ENCODE assay signal across 21 cellular contexts in genomic region chr3:148716657-148717056, GRCh38. TPM values are rescaled to one million over a fixed set of nuclear protein-coding genes. Genes with fewer than 3 reads are reported as not detected.
DNase-seq lines count a peak whose midpoint lies in the region; ATAC-seq and TF ChIP-seq lines count a peak whose summit lies in the region.
"Had no signal": no experiment of that assay in that cellular context is flagged by ENCODE, and none has a peak within 500 bp of the region (broad histone marks: within the 10 kb centered on the region; RNA-seq: fewer than 3 reads in every experiment).

No MANE protein-coding gene starts in this region.

- no peaks in the 10 kb centered on the region for H3K36me3 Mint-ChIP-seq in CD8-positive, alpha-beta memory T cell
- H3K36me3 Mint-ChIP-seq: IgD-negative memory B cell had no signal

- DNase-seq in brain microvascular endothelial cell (no peak), kidney epithelial cell (ENCODE audit: low read depth) (no peak), DMS153 (lab: John Stamatoyannopoulos, UW) (no peak), DMS79 treated with DMSO at 0.1 percent for 48 hours (lab: John Stamatoyannopoulos, UW) (no peak)
- DNase-seq in CD8-positive, alpha-beta memory T cell = no peak
- DNase-seq: C1 segment of cervical spinal cord, Caco-2, DMS53, HCEC 1CT, NCI-H146, NCI-H2107, NCI-H345, NCI-H69, PC-9 had no signal

- no peaks in the 10 kb centered on the region for H3K9me3 ChIP-seq in Loucy (ENCODE audit: insufficient read depth, low read depth, low read length)
- no peaks in the 10 kb centered on the region for H3K9me3 ChIP-seq in CD8-positive, alpha-beta memory T cell (ENCODE audit: low read length)
- H3K9me3 ChIP-seq: Caco-2 had no signal

- H3K9me2 ChIP-seq in Loucy (replicated peaks; ENCODE audit: low read depth, low read length) = no peaks in the 10 kb centered on the region

- H3K4me3 ChIP-seq in Loucy (ENCODE audit: low read length, poor library complexity, severe bottlenecking) (no peak overlapping the region), brain microvascular endothelial cell (ENCODE audit: low read depth, low read length) (no peak overlapping the region), kidney epithelial cell (ENCODE audit: low read depth, low read length) (no peak overlapping the region)
- no peak overlapping the region for H3K4me3 ChIP-seq in CD8-positive, alpha-beta memory T cell (ENCODE audit: low read length)
- H3K4me3 ChIP-seq: GM12878, PC-9, SK-N-MC had no signal

- no peak overlapping the region for H3K27ac Mint-ChIP-seq in CD8-positive, alpha-beta memory T cell
- H3K27ac Mint-ChIP-seq: IgD-negative memory B cell had no signal

- peaks cover 17% of the 10 kb centered on the region for H3K4me1 ChIP-seq in Loucy (ENCODE audit: insufficient read depth, low read length, poor library complexity, severe bottlenecking)
- H3K4me1 ChIP-seq in CD8-positive, alpha-beta memory T cell (ENCODE audit: insufficient read depth, low read length) = no peaks in the 10 kb centered on the region
- H3K4me1 ChIP-seq: Caco-2 had no signal

- H3K9ac ChIP-seq in Loucy (ENCODE audit: low read depth, low read length, poor library complexity, severe bottlenecking) = no peak overlapping the region

- H2AFZ ChIP-seq in Loucy (ENCODE audit: low read length) = peak overlapping the region; percentile 8; the same call in 1 of the 2 replicates
- H2AFZ ChIP-seq: PC-9 had no signal

- H4K20me1 ChIP-seq in Loucy (ENCODE audit: insufficient read depth, low read length, poor library complexity, severe bottlenecking) = no peaks in the 10 kb centered on the region

- H3K27me3 Mint-ChIP-seq in CD8-positive, alpha-beta memory T cell = peaks cover 0 to 5% of the 10 kb centered on the region in 2 donors
- H3K27me3 Mint-ChIP-seq: IgD-negative memory B cell had no signal

- H3K4me1 Mint-ChIP-seq in CD8-positive, alpha-beta memory T cell = no peaks in the 10 kb centered on the region
- H3K4me1 Mint-ChIP-seq: IgD-negative memory B cell had no signal

- H3K79me2 ChIP-seq in Loucy (ENCODE audit: insufficient read depth, low read length) = no peaks in the 10 kb centered on the region

- CTCF ChIA-PET in CD8-positive, alpha-beta memory T cell (lab: Charles Lee) = no interaction called here

- POLR2A ChIA-PET in CD8-positive, alpha-beta memory T cell (lab: Charles Lee) = no interaction called here

- no peak for ATAC-seq in HG03432 (IDR thresholded peaks at IDR 0.05; ENCODE audit: unreplicated experiment)
- ATAC-seq: GM12878 had no signal

- H3K27me3 ChIP-seq in Loucy (ENCODE audit: insufficient read depth, low read length, poor library complexity, severe bottlenecking) (no peaks in the 10 kb centered on the region), brain microvascular endothelial cell (replicated peaks) (no peaks in the 10 kb centered on the region), kidney epithelial cell (ENCODE audit: control insufficient read depth, insufficient read depth, low read length) (no peaks in the 10 kb centered on the region)
- no peaks in the 10 kb centered on the region for H3K27me3 ChIP-seq in CD8-positive, alpha-beta memory T cell (ENCODE audit: insufficient read depth, low read length, poor library complexity, severe bottlenecking)

- no peak overlapping the region for H3K4me3 Mint-ChIP-seq in CD8-positive, alpha-beta memory T cell
- H3K4me3 Mint-ChIP-seq: IgD-negative memory B cell had no signal

- in situ Hi-C loops in brain microvascular endothelial cell (cut with HindIII; ENCODE audit: low pct_ligation_motif_present, low sequenced_read_pairs) = no loop called here

- no peak overlapping the region for H3K4me2 ChIP-seq in Loucy (ENCODE audit: low read depth, low read length, poor library complexity, severe bottlenecking)
- H3K4me2 ChIP-seq: PC-9 had no signal

- TF ChIP-seq CTCF in Loucy (conservative IDR thresholded peaks at IDR 0.05; ENCODE audit: low read length) = peak; percentile 44
- TF ChIP-seq CTCF in brain microvascular endothelial cell (IDR thresholded peaks at IDR 0.05; ENCODE audit: low read depth, low read length, missing control alignments) = peak; percentile 7
- peak; percentile 2 for TF ChIP-seq CTCF in kidney epithelial cell (IDR thresholded peaks at IDR 0.05; ENCODE audit: insufficient read depth, low read length, poor library complexity, severe bottlenecking)

- H3F3A ChIP-seq in Loucy (ENCODE audit: low read depth) = no peaks in the 10 kb centered on the region

- H3K36me3 ChIP-seq in Loucy (ENCODE audit: insufficient read depth, low read length) = no peaks in the 10 kb centered on the region
- H3K36me3 ChIP-seq in brain microvascular endothelial cell (replicated peaks) = no peaks in the 10 kb centered on the region
- no peaks in the 10 kb centered on the region for H3K36me3 ChIP-seq in kidney epithelial cell (ENCODE audit: control insufficient read depth, insufficient read depth, low read length)
- no peaks in the 10 kb centered on the region for H3K36me3 ChIP-seq in CD8-positive, alpha-beta memory T cell (ENCODE audit: insufficient read depth, low read length)

- H3K9me3 Mint-ChIP-seq in CD8-positive, alpha-beta memory T cell = no peaks in the 10 kb centered on the region
- H3K9me3 Mint-ChIP-seq: IgD-negative memory B cell had no signal

- H3K27ac ChIP-seq in brain microvascular endothelial cell = no peak overlapping the region
- H3K27ac ChIP-seq in CD8-positive, alpha-beta memory T cell (ENCODE audit: low read depth, low read length) = no peak overlapping the region
- H3K27ac ChIP-seq: PC-9, SK-N-MC had no signal

RNA-seq across cellular contexts. Expression of gene AGTR1, which starts 19.0 kb away (rescaled TPM):
- not detected in 2 replicates for total RNA-seq in kidney epithelial cell
- total RNA-seq in CD8-positive, alpha-beta memory T cell = not detected
- polyA plus RNA-seq in CD8-positive, alpha-beta memory T cell = not detected
- total RNA-seq: Caco-2, G401, GM12878, HT1080, PC-9 had no signal
- polyA plus RNA-seq: GM12878, IgD-negative memory B cell had no signal
